In the genomic region with DNA sequence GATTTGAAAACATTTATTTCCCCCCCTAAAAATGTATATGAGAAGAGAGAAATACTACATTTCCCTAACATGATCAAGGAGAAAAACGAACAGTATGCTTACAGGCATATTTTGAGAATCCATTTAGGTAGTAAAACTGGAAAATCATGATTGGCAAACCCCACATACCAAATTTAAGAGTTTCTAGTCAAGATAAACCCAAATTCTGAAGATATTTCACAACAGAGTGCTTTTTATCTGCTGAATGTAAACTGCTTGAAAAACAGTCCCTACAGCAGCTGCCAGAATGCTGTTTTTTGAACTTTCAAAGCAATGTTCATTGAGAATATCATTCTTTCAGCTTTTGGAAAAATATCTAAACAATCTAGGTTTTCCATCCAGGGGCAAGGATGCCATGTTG, we compare ENCODE assay signal across 21 cellular contexts. TPM values are rescaled to one million over a fixed set of nuclear protein-coding genes. Genes with fewer than 3 reads are reported as not detected.
DNase-seq lines count a peak whose midpoint lies in the region; ATAC-seq and TF ChIP-seq lines count a peak whose summit lies in the region.
"Had no signal": no experiment of that assay in that cellular context is flagged by ENCODE, and none has a peak within 500 bp of the region (broad histone marks: within the 10 kb centered on the region; RNA-seq: fewer than 3 reads in every experiment).

No MANE protein-coding gene starts in this region.

- intact Hi-C loops in OCI-LY7 (cut with micrococcal nuclease; ENCODE audit: unreplicated experiment), result no loop called here

- peaks cover 16% of the 10 kb centered on the region for H4K20me1 ChIP-seq in DOHH2 (ENCODE audit: control insufficient read depth, insufficient read depth, low read depth, low read length)
- peaks cover 23% of the 10 kb centered on the region for H4K20me1 ChIP-seq in OCI-LY7 (ENCODE audit: insufficient read depth, low read length)

- H3K27me3 ChIP-seq in DOHH2 (ENCODE audit: control insufficient read depth, low read length), result no peaks in the 10 kb centered on the region
- H3K27me3 ChIP-seq in neutrophil, result no peaks in the 10 kb centered on the region
- H3K27me3 ChIP-seq: right lobe of liver had no signal

- peaks cover 96% of the 10 kb centered on the region for H3K79me2 ChIP-seq in DOHH2 (ENCODE audit: control insufficient read depth, low read length)
- peaks cover 99% of the 10 kb centered on the region for H3K79me2 ChIP-seq in OCI-LY7 (ENCODE audit: insufficient read depth, low read depth, low read length)

- H3K4me3 ChIP-seq in DOHH2 (ENCODE audit: low read length) (no peak overlapping the region), OCI-LY7 (ENCODE audit: low read depth, low read length, poor library complexity, severe bottlenecking) (no peak overlapping the region), neutrophil (ENCODE audit: low read depth in 1 of 2, low read length in 1 of 2) (no peak overlapping the region)
- H3K4me3 ChIP-seq: right lobe of liver had no signal

- H3K9me2 ChIP-seq in DOHH2 (replicated peaks; ENCODE audit: control insufficient read depth, low read length), result no peaks in the 10 kb centered on the region
- H3K9me2 ChIP-seq in OCI-LY7 (ENCODE audit: insufficient read depth, low read length), result no peaks in the 10 kb centered on the region

- CTCF ChIA-PET in OCI-LY7 (lab: Charles Lee; ENCODE audit: unreplicated experiment), result no interaction called here

- BruUV-seq in OCI-LY7 (replicated peaks; lab: Mats Ljungman, UMichigan), result no TSS peak

- H3K27ac ChIP-seq in DOHH2 (ENCODE audit: low read depth, low read length), result 0 out of 2 replicates have a peak overlapping the region, but pooled peaks have one; percentile 8
- H3K27ac ChIP-seq in OCI-LY7 (ENCODE audit: low read depth, low read length, poor library complexity, severe bottlenecking), result peak overlapping the region; percentile 6
- H3K27ac ChIP-seq in neutrophil, result peak overlapping the region; percentile 1
- H3K27ac ChIP-seq: right lobe of liver, RWPE1 had no signal

- H2AFZ ChIP-seq in OCI-LY7 (ENCODE audit: low read length), result no peak overlapping the region

- H3K36me3 ChIP-seq in DOHH2 (ENCODE audit: control insufficient read depth, low read length), result peaks cover 9% of the 10 kb centered on the region
- peaks cover 23% of the 10 kb centered on the region for H3K36me3 ChIP-seq in OCI-LY7 (ENCODE audit: insufficient read depth, low read length)
- no peaks in the 10 kb centered on the region for H3K36me3 ChIP-seq in neutrophil
- H3K36me3 ChIP-seq: right lobe of liver had no signal

- TF ChIP-seq CTCF in DOHH2 (IDR thresholded peaks at IDR 0.05; ENCODE audit: low read depth, low read length, poor library complexity, severe bottlenecking) (no peak), OCI-LY7 (conservative IDR thresholded peaks at IDR 0.05; ENCODE audit: low read length) (no peak), neutrophil (IDR thresholded peaks at IDR 0.05) (no peak)

- H3K4me1 ChIP-seq in DOHH2 (ENCODE audit: control insufficient read depth, low read length), result peaks cover 69% of the 10 kb centered on the region
- peaks cover 58% of the 10 kb centered on the region for H3K4me1 ChIP-seq in OCI-LY7 (ENCODE audit: insufficient read depth, low read length, poor library complexity, severe bottlenecking)
- peaks cover 8 to 13% of the 10 kb centered on the region in 2 experiments for H3K4me1 ChIP-seq in neutrophil (ENCODE audit: control insufficient read depth in 1 of 2, insufficient read depth in 1 of 2, low read depth in 1 of 2, low read length in 1 of 2)

- POLR2A ChIA-PET in OCI-LY7 (lab: Charles Lee), result interaction anchor here (0.6 kb wide), 1 partner anchor 12 kb away, joined by 4 read pairs; no protein-coding TSS in a partner anchor

- DNase-seq in OCI-LY7 (ENCODE audit: low spot score) (no peak), fibroblast of gingiva (ENCODE audit: low read depth) (peak; percentile 4), inferior parietal cortex (ENCODE audit: extremely low spot score) (no peak)
- DNase-seq: activated CD4-positive, alpha-beta T cell treated with anti-CD3 and anti-CD28 coated beads, Interleukin-2, amount 10 ng/mL, durations not matched to agents 7 days and 5 days; activated naive CD8-positive, alpha-beta T cell treated with anti-CD3 and anti-CD28 coated beads for 36 hours; foreskin melanocyte; H7; hypothalamus; NCI-H1048; NCI-H187; NCI-H2227 treated with DMSO at 0.1 percent for 48 hours; NCI-H69; right lobe of liver; stimulated activated CD4-positive, alpha-beta T cell treated with anti-CD3 and anti-CD28 coated beads, Interleukin-15, amount 100 ng/mL, for 24 hours had no signal

- ATAC-seq in GM19467 (IDR thresholded peaks at IDR 0.05; ENCODE audit: unreplicated experiment) (no peak), HG03045 (IDR thresholded peaks at IDR 0.05; ENCODE audit: unreplicated experiment) (no peak), GM18907 (IDR thresholded peaks at IDR 0.05; ENCODE audit: unreplicated experiment) (no peak)
- ATAC-seq: natural killer cell treated with Interleukin-12 subunit alpha and Interleukin-12 subunit beta and Interleukin-15 and Interleukin-18, amount 100 ng/mL, for 72 hours had no signal

- H3K9me3 ChIP-seq in DOHH2 (ENCODE audit: control insufficient read depth, insufficient read depth, low read length) (no peaks in the 10 kb centered on the region), OCI-LY7 (ENCODE audit: low read length) (no peaks in the 10 kb centered on the region), neutrophil (no peaks in the 10 kb centered on the region)
- H3K9me3 ChIP-seq: right lobe of liver had no signal

- peaks cover 28% of the 10 kb centered on the region for H3F3A ChIP-seq in DOHH2 (ENCODE audit: control insufficient read depth, insufficient read depth)

- no peak overlapping the region for H3K4me2 ChIP-seq in DOHH2 (ENCODE audit: low read length)
- 0 out of 2 replicates have a peak overlapping the region, but pooled peaks have one; percentile 5 for H3K4me2 ChIP-seq in OCI-LY7 (ENCODE audit: low read length)

RNA-seq across cellular contexts. Expression of a gene that starts 31.0 kb away (rescaled TPM):
- 33.2 and 34.4 TPM in 2 replicates for total RNA-seq in OCI-LY7 (2014; rRNA removed; shearing (Covaris generic))
- 49.6 and 54.8 TPM in 2 replicates for total RNA-seq in OCI-LY7 (2022)
